1 cellular context compared by ENCODE assay signal in genomic region chr19:47098608-47099007, GRCh38.
TF ChIP-seq lines count a peak whose summit lies in the region.

No MANE protein-coding gene starts in this region.

TF ChIP-seq in H1, 55 proteins besides CTCF, POLR2A, EP300 and RAD21:
- 0 out of 2 replicates have a peak, but pooled peaks have one; percentile 25 for TF ChIP-seq KDM1A (IDR thresholded peaks at IDR 0.05; ENCODE audit: borderline replicate concordance, low read length)
- TF ChIP-seq E2F6 (IDR thresholded peaks at IDR 0.05) = no peak
